In genomic region chr9:117135481-117135880, GRCh38 we compare ENCODE assay signal across 22 cellular contexts.
"Had no signal": no experiment of that assay in that cellular context is flagged by ENCODE, and none has a peak within 500 bp of the region (broad histone marks: within the 10 kb centered on the region; RNA-seq: fewer than 3 reads in every experiment).

No MANE protein-coding gene starts in this region.

- H3K27me3 ChIP-seq: adrenal gland, breast epithelium, MG63 had no signal

- H3K27me3 Mint-ChIP-seq: activated CD4-positive, alpha-beta memory T cell treated with anti-CD3 and anti-CD28 coated beads, Interleukin-2, amount 10 ng/mL, durations not matched to agents 7 days and 5 days; activated CD4-positive, alpha-beta T cell treated with anti-CD3 and anti-CD28 coated beads for 36 hours; activated naive CD8-positive, alpha-beta T cell treated with anti-CD3 and anti-CD28 coated beads, Interleukin-2, amount 10 ng/mL, durations not matched to agents 7 days and 5 days had no signal

- ATAC-seq: activated CD4-positive, alpha-beta T cell treated with anti-CD3 and anti-CD28 coated beads for 36 hours; PC-3 had no signal

- H3K36me3 Mint-ChIP-seq: activated naive CD8-positive, alpha-beta T cell treated with anti-CD3 and anti-CD28 coated beads, Interleukin-2, amount 10 ng/mL, durations not matched to agents 7 days and 5 days had no signal

- H3K9me3 ChIP-seq: adrenal gland, breast epithelium, MG63 had no signal

- H3K4me3 ChIP-seq: adrenal gland, breast epithelium, MG63 had no signal

- H3K4me1 Mint-ChIP-seq: activated CD4-positive, alpha-beta memory T cell treated with anti-CD3 and anti-CD28 coated beads, Interleukin-2, amount 10 ng/mL, durations not matched to agents 7 days and 5 days; activated CD4-positive, alpha-beta T cell treated with anti-CD3 and anti-CD28 coated beads for 36 hours; activated naive CD8-positive, alpha-beta T cell treated with anti-CD3 and anti-CD28 coated beads, Interleukin-2, amount 10 ng/mL, durations not matched to agents 7 days and 5 days had no signal

- H3K4me3 Mint-ChIP-seq: activated CD4-positive, alpha-beta memory T cell treated with anti-CD3 and anti-CD28 coated beads, Interleukin-2, amount 10 ng/mL, durations not matched to agents 7 days and 5 days; activated CD4-positive, alpha-beta T cell treated with anti-CD3 and anti-CD28 coated beads for 36 hours; activated naive CD8-positive, alpha-beta T cell treated with anti-CD3 and anti-CD28 coated beads, Interleukin-2, amount 10 ng/mL, durations not matched to agents 7 days and 5 days had no signal

- H3K4me1 ChIP-seq: adrenal gland, breast epithelium had no signal

- DNase-seq: activated CD4-positive, alpha-beta memory T cell treated with anti-CD3 and anti-CD28 coated beads, Interleukin-2, amount 10 ng/mL, durations not matched to agents 7 days and 5 days; activated CD4-positive, alpha-beta T cell treated with anti-CD3 and anti-CD28 coated beads for 36 hours; activated CD4-positive, alpha-beta T cell treated with anti-CD3 and anti-CD28 coated beads, Interleukin-2, amount 50 U/mL, for 1 hour; activated naive CD4-positive, alpha-beta T cell treated with anti-CD3 and anti-CD28 coated beads, Interleukin-2, amount 50 U/mL, for 16 hours; activated naive CD8-positive, alpha-beta T cell treated with anti-CD3 and anti-CD28 coated beads, Interleukin-2, amount 10 ng/mL, durations not matched to agents 7 days and 5 days; activated T-cell treated with anti-CD3 and anti-CD28 coated beads, Interleukin-2, amount 50 U/mL, for 1 hour; adrenal gland; central memory CD4-positive, alpha-beta T cell; MG63; MV-4-11; NCI-H1092 treated with DMSO at 0.1 percent for 48 hours; NCI-H1417 treated with DMSO at 0.1 percent for 48 hours; NCI-H1694 treated with DMSO at 0.1 percent for 48 hours; NCI-H2029 treated with DMSO at 0.1 percent for 48 hours; NCI-H446; NCI-H524; PC-3; SHP77 treated with DMSO at 0.1 percent for 48 hours; T-helper 1 cell; WERI-Rb-1 had no signal

- H3K27ac Mint-ChIP-seq: activated CD4-positive, alpha-beta memory T cell treated with anti-CD3 and anti-CD28 coated beads, Interleukin-2, amount 10 ng/mL, durations not matched to agents 7 days and 5 days; activated CD4-positive, alpha-beta T cell treated with anti-CD3 and anti-CD28 coated beads for 36 hours; activated naive CD8-positive, alpha-beta T cell treated with anti-CD3 and anti-CD28 coated beads, Interleukin-2, amount 10 ng/mL, durations not matched to agents 7 days and 5 days had no signal

- H3K27ac ChIP-seq: adrenal gland, breast epithelium, KMS-11, WERI-Rb-1 had no signal

- H3K9me3 Mint-ChIP-seq: activated CD4-positive, alpha-beta memory T cell treated with anti-CD3 and anti-CD28 coated beads, Interleukin-2, amount 10 ng/mL, durations not matched to agents 7 days and 5 days; activated naive CD8-positive, alpha-beta T cell treated with anti-CD3 and anti-CD28 coated beads, Interleukin-2, amount 10 ng/mL, durations not matched to agents 7 days and 5 days had no signal

- H3K36me3 ChIP-seq: adrenal gland, breast epithelium, MG63 had no signal
